9 cellular contexts compared by ENCODE assay signal in genomic region chr1:156910309-156910782, GRCh38. TPM values are rescaled to one million over a fixed set of nuclear protein-coding genes. Genes with fewer than 3 reads are reported as not detected.
DNase-seq lines count a peak whose midpoint lies in the region; ATAC-seq, FAIRE-seq and TF ChIP-seq lines count a peak whose summit lies in the region.
"Had no signal": no experiment of that assay in that cellular context is flagged by ENCODE, and none has a peak within 500 bp of the region (broad histone marks: within the 10 kb centered on the region; RNA-seq: fewer than 3 reads in every experiment).

No MANE protein-coding gene starts in this region.

- CTCF ChIA-PET in endothelial cell of umbilical vein (lab: Charles Lee) = interaction anchor here (1.0 to 3.1 kb wide), 7 partner anchors 9 to 53 kb away, joined by 4 to 20 read pairs (median 8); partner anchors contain the start of genes LRRC71 and PEAR1

- H4K20me1 ChIP-seq in endothelial cell of umbilical vein (replicated peaks; ENCODE audit: control insufficient read depth, extremely low read depth, insufficient read depth, low read length) = no peaks in the 10 kb centered on the region

- peak; percentile 18 for FAIRE-seq in endothelial cell of umbilical vein (lab: Jason Lieb, UNC)

- POLR2A ChIA-PET in endothelial cell of umbilical vein (lab: Charles Lee) = no interaction called here

- H3K79me2 ChIP-seq in endothelial cell of umbilical vein (ENCODE audit: control insufficient read depth, insufficient read depth, low read length) = peaks cover 39% of the 10 kb centered on the region
- no peaks in the 10 kb centered on the region for H3K79me2 ChIP-seq in parathyroid adenoma

- H3K9me3 ChIP-seq in endothelial cell of umbilical vein (replicated peaks; ENCODE audit: control insufficient read depth, insufficient read depth, low read length) (no peaks in the 10 kb centered on the region), parathyroid adenoma (ENCODE audit: control insufficient read depth, low read length) (no peaks in the 10 kb centered on the region)

- no peak for TF ChIP-seq POLR2A in endothelial cell of umbilical vein (IDR thresholded peaks at IDR 0.05; ENCODE audit: low read depth, low read length)

- H3K27me3 ChIP-seq in endothelial cell of umbilical vein (ENCODE audit: control insufficient read depth in 2 of 2, insufficient read depth in 2 of 2, low read length in 2 of 2) (no peaks in the 10 kb centered on the region), parathyroid adenoma (ENCODE audit: control insufficient read depth, insufficient read depth, low read length) (no peaks in the 10 kb centered on the region)

- peak; percentile 72 for DNase-seq in DMS53 (lab: John Stamatoyannopoulos, UW)
- peak; percentile 22 for DNase-seq in Jurkat, Clone E6-1 (ENCODE audit: low read depth, low spot score)
- peak; percentile 42 to 45 for DNase-seq in activated CD4-positive, alpha-beta T cell treated with anti-CD3 and anti-CD28 coated beads, Interleukin-2, amount 50 U/mL, for 4 hours
- DNase-seq in endothelial cell of umbilical vein (ENCODE audit: low read depth, low spot score) = no peak
- DNase-seq in H4 (ENCODE audit: low spot score) = no peak
- DNase-seq in SW480 (ENCODE audit: low spot score) = no peak

- no peak overlapping the region for H2AFZ ChIP-seq in endothelial cell of umbilical vein (ENCODE audit: low read depth, low read length)
- no peak overlapping the region for H2AFZ ChIP-seq in parathyroid adenoma

- no peak overlapping the region for H3K4me3 ChIP-seq in Jurkat, Clone E6-1 (ENCODE audit: low read length)
- H3K4me3 ChIP-seq in endothelial cell of umbilical vein (replicated peaks in 1 of 3; ENCODE audit: insufficient read depth in 1 of 3, low read depth in 1 of 3, low read length in 3 of 3) = no peak overlapping the region
- no peak overlapping the region for H3K4me3 ChIP-seq in parathyroid adenoma (ENCODE audit: low read depth, low read length)

- H3K9me1 ChIP-seq in endothelial cell of umbilical vein (replicated peaks; ENCODE audit: control insufficient read depth, extremely low read depth, insufficient read depth, low read length) = no peaks in the 10 kb centered on the region

- TF ChIP-seq CTCF in endothelial cell of umbilical vein (IDR thresholded peaks at IDR 0.05; ENCODE audit: extremely low read depth in 1 of 2, insufficient read depth in 1 of 2, low read depth in 1 of 2, low read length in 2 of 2) (peak; percentile 55 to 83), parathyroid adenoma (IDR thresholded peaks at IDR 0.05) (peak; percentile 52)

- H3K36me3 ChIP-seq in endothelial cell of umbilical vein (ENCODE audit: control insufficient read depth in 2 of 2, extremely low read depth in 1 of 2, insufficient read depth in 2 of 2, low read length in 2 of 2) = peaks cover 19 to 75% of the 10 kb centered on the region in 2 experiments
- no peaks in the 10 kb centered on the region for H3K36me3 ChIP-seq in parathyroid adenoma (ENCODE audit: control insufficient read depth, insufficient read depth, low read length)

- H3K9ac ChIP-seq in endothelial cell of umbilical vein (replicated peaks; ENCODE audit: extremely low read depth, insufficient read depth, low read length) = no peak overlapping the region
- H3K9ac ChIP-seq in parathyroid adenoma = no peak overlapping the region

- no peak for ATAC-seq in GM21360 (IDR thresholded peaks at IDR 0.05; ENCODE audit: unreplicated experiment)

- dilution Hi-C loops in endothelial cell of umbilical vein (cut with MboI; ENCODE audit: extremely low pct_ligation_motif_present, low sequenced_read_pairs) = no loop called here

- no TSS peak for BruUV-seq in endothelial cell of umbilical vein (replicated peaks; lab: Mats Ljungman, UMichigan)

- H3K4me2 ChIP-seq in endothelial cell of umbilical vein (ENCODE audit: insufficient read depth, low read length) (no peak overlapping the region), parathyroid adenoma (ENCODE audit: low read length) (no peak overlapping the region)

- H3K27ac ChIP-seq in endothelial cell of umbilical vein (ENCODE audit: insufficient read depth, low read depth, low read length) (no peak overlapping the region), parathyroid adenoma (no peak overlapping the region)

- intact Hi-C loops in endothelial cell of umbilical vein (cut with micrococcal nuclease) = no loop called here

- H3K4me1 ChIP-seq in endothelial cell of umbilical vein (ENCODE audit: control insufficient read depth, extremely low read depth, insufficient read depth, low read length) (peaks cover 24% of the 10 kb centered on the region), parathyroid adenoma (no peaks in the 10 kb centered on the region)

TF ChIP-seq in endothelial cell of umbilical vein, 7 proteins besides CTCF, POLR2A, EP300 and RAD21:
- TF ChIP-seq, protein P1, sequence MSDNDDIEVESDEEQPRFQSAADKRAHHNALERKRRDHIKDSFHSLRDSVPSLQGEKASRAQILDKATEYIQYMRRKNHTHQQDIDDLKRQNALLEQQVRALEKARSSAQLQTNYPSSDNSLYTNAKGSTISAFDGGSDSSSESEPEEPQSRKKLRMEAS (IDR thresholded peaks at IDR 0.05; ENCODE audit: insufficient read depth, insufficient read length) = no peak
- no peak for TF ChIP-seq MYC (IDR thresholded peaks at IDR 0.05; ENCODE audit: low read depth, low read length)
- TF ChIP-seq POLR2AphosphoS5 (IDR thresholded peaks at IDR 0.05; ENCODE audit: insufficient read depth, low read depth, low read length) = no peak
- no peak for TF ChIP-seq EZH2 (IDR thresholded peaks at IDR 0.05; ENCODE audit: borderline replicate concordance, low read depth, low read length, severe bottlenecking)
- no peak for TF ChIP-seq GATA2 (IDR thresholded peaks at IDR 0.05; ENCODE audit: insufficient read depth, insufficient read length, low read depth, low read length)

RNA-seq across cellular contexts. Expression of gene LRRC71, which starts 10.1 kb away (rescaled TPM):
- not detected for polyA plus RNA-seq in Jurkat, Clone E6-1 (2012; ENCODE audit: insufficient read depth, insufficient read length)
- total RNA-seq in endothelial cell of umbilical vein = 0.66 and 1.2 TPM in 2 replicates
- 0.33 and 0.35 TPM in 2 replicates for polyA plus RNA-seq in endothelial cell of umbilical vein
- 0.06 and 0.13 TPM in 2 replicates for polyA plus RNA-seq in endothelial cell of umbilical vein (2011; cell fraction: cytosol; rRNA removed)
- polyA plus RNA-seq in endothelial cell of umbilical vein (2011; cell fraction: nucleus; rRNA removed) = 2.0 and 2.6 TPM in 2 replicates
- polyA plus RNA-seq in endothelial cell of umbilical vein (2012) = 0.46 and 0.51 TPM in 2 replicates
- 0.28 and 0.36 TPM in 2 replicates for polyA minus RNA-seq in endothelial cell of umbilical vein
- not detected for polyA minus RNA-seq in endothelial cell of umbilical vein (2011; cell fraction: cytosol; rRNA and poly(A)+ RNA removed)
- 0.63 TPM in 1 of 2 replicates, not detected in the other for polyA minus RNA-seq in endothelial cell of umbilical vein (2011; cell fraction: nucleus; rRNA and poly(A)+ RNA removed)
- not detected in 2 replicates for total RNA-seq in H4 (2014; rRNA removed; shearing (Covaris generic))
- total RNA-seq: T-helper 1 cell treated with Interleukin-12 subunit alpha and Interleukin-12 subunit beta and Interleukin-4 antibody, amounts not matched to agents 30 ng/mL and 1 ng/mL, for 36 hours had no signal

RNA-seq across cellular contexts. Expression of gene PEAR1, which starts 16.8 kb away (rescaled TPM):
- not detected for polyA plus RNA-seq in Jurkat, Clone E6-1 (2012; ENCODE audit: insufficient read depth, insufficient read length)
- 88.7 and 90.7 TPM in 2 replicates for total RNA-seq in endothelial cell of umbilical vein
- polyA plus RNA-seq in endothelial cell of umbilical vein = 101 and 106 TPM in 2 replicates
- 63.4 and 71.9 TPM in 2 replicates for polyA plus RNA-seq in endothelial cell of umbilical vein (2011; cell fraction: cytosol; rRNA removed)
- 345 and 371 TPM in 2 replicates for polyA plus RNA-seq in endothelial cell of umbilical vein (2011; cell fraction: nucleus; rRNA removed)
- polyA plus RNA-seq in endothelial cell of umbilical vein (2012) = 59.2 and 68.7 TPM in 2 replicates
- polyA minus RNA-seq in endothelial cell of umbilical vein = 61.8 and 69.8 TPM in 2 replicates
- polyA minus RNA-seq in endothelial cell of umbilical vein (2011; cell fraction: cytosol; rRNA and poly(A)+ RNA removed) = 0.31 TPM
- polyA minus RNA-seq in endothelial cell of umbilical vein (2011; cell fraction: nucleus; rRNA and poly(A)+ RNA removed) = 62.5 and 69.6 TPM in 2 replicates
- total RNA-seq in H4 (2014; rRNA removed; shearing (Covaris generic)) = not detected in 2 replicates

RNA-seq across cellular contexts. Expression of gene NTRK1, which starts 49.7 kb away (rescaled TPM):
- polyA plus RNA-seq in Jurkat, Clone E6-1 (2012; ENCODE audit: insufficient read depth, insufficient read length) = 1.8 TPM
- not detected in 2 replicates for total RNA-seq in endothelial cell of umbilical vein
- polyA plus RNA-seq in endothelial cell of umbilical vein = 0.07 TPM in 1 of 2 replicates, not detected in the other
- polyA plus RNA-seq in endothelial cell of umbilical vein (2011; cell fraction: cytosol; rRNA removed) = 0.03 TPM in 1 of 2 replicates, not detected in the other
- 0.07 and 0.11 TPM in 2 replicates for polyA plus RNA-seq in endothelial cell of umbilical vein (2011; cell fraction: nucleus; rRNA removed)
- polyA plus RNA-seq in endothelial cell of umbilical vein (2012) = not detected in 2 replicates
- 0.34 TPM in 1 of 2 replicates, not detected in the other for polyA minus RNA-seq in endothelial cell of umbilical vein
- not detected for polyA minus RNA-seq in endothelial cell of umbilical vein (2011; cell fraction: cytosol; rRNA and poly(A)+ RNA removed)
- not detected in 2 replicates for polyA minus RNA-seq in endothelial cell of umbilical vein (2011; cell fraction: nucleus; rRNA and poly(A)+ RNA removed)
- total RNA-seq in H4 (2014; rRNA removed; shearing (Covaris generic)) = 0.10 TPM in 1 of 2 replicates, not detected in the other

RNA-seq across cellular contexts. Expression of gene INSRR, which starts 51.4 kb away (rescaled TPM):
- not detected for polyA plus RNA-seq in Jurkat, Clone E6-1 (2012; ENCODE audit: insufficient read depth, insufficient read length)
- total RNA-seq in endothelial cell of umbilical vein = not detected in 2 replicates
- polyA plus RNA-seq in endothelial cell of umbilical vein = not detected in 2 replicates
- not detected in 2 replicates for polyA plus RNA-seq in endothelial cell of umbilical vein (2011; cell fraction: cytosol; rRNA removed)
- not detected in 2 replicates for polyA plus RNA-seq in endothelial cell of umbilical vein (2011; cell fraction: nucleus; rRNA removed)
- polyA plus RNA-seq in endothelial cell of umbilical vein (2012) = not detected in 2 replicates
- not detected in 2 replicates for polyA minus RNA-seq in endothelial cell of umbilical vein
- polyA minus RNA-seq in endothelial cell of umbilical vein (2011; cell fraction: cytosol; rRNA and poly(A)+ RNA removed) = not detected
- polyA minus RNA-seq in endothelial cell of umbilical vein (2011; cell fraction: nucleus; rRNA and poly(A)+ RNA removed) = not detected in 2 replicates
- not detected in 2 replicates for total RNA-seq in H4 (2014; rRNA removed; shearing (Covaris generic))

Comparison
In these comparisons a context has a peak if more than half of its experiments do, and no peak if none do; other contexts are left out.
1. DNase-seq: peak in DMS53 (single experiment), Jurkat, Clone E6-1 (single experiment) and activated CD4-positive, alpha-beta T cell treated with anti-CD3 and anti-CD28 coated beads, Interleukin-2, amount 50 U/mL, for 4 hours (2 of 2); none in endothelial cell of umbilical vein (single experiment), H4 (single experiment) and SW480 (single experiment).
2. RNA of gene PEAR1, which starts 16.8 kb away (total RNA-seq): 88.7 to 90.7 TPM in endothelial cell of umbilical vein; not detected in H4; every median in the first group is over 10 times any median in the second.